8 cellular contexts compared by ENCODE assay signal in genomic region chr9:91948423-91949292, GRCh38. TPM values are rescaled to one million over a fixed set of nuclear protein-coding genes. Genes with fewer than 3 reads are reported as not detected.
DNase-seq lines count a peak whose midpoint lies in the region; ATAC-seq and TF ChIP-seq lines count a peak whose summit lies in the region.

No MANE protein-coding gene starts in this region.

- TF ChIP-seq CTCF in HFF-Myc (IDR thresholded peaks at IDR 0.05; ENCODE audit: low read depth, low read length, missing control alignments) (peak; percentile 11), fibroblast of the aortic adventitia (IDR thresholded peaks at IDR 0.05; ENCODE audit: insufficient read depth, low read length) (peak; percentile 43), omental fat pad (IDR thresholded peaks at IDR 0.05) (peak in 1 of 3 donors; percentile 11)

- ATAC-seq in omental fat pad (ENCODE audit: low FRiP score) (peak; percentile 79), HG02852 (IDR thresholded peaks at IDR 0.05; ENCODE audit: unreplicated experiment) (no peak), HG02885 (IDR thresholded peaks at IDR 0.05; ENCODE audit: poor library complexity, unreplicated experiment) (no peak)

- H3K4me3 ChIP-seq in HFF-Myc (replicated peaks; ENCODE audit: low read depth, low read length), result peak overlapping the region; percentile 60
- H3K4me3 ChIP-seq in fibroblast of the aortic adventitia (ENCODE audit: low read depth, low read length), result peak overlapping the region; percentile 78

- DNase-seq in AG08396 (ENCODE audit: low spot score) (peak; percentile 52), HFF-Myc (ENCODE audit: extremely low read depth, low read depth) (no peak), fibroblast of the aortic adventitia (ENCODE audit: low read depth) (peak; percentile 45), omental fat pad (ENCODE audit: low spot score) (no peak), NCI-H1048 (lab: John Stamatoyannopoulos, UW) (no peak)
- DNase-seq in activated CD4-positive, alpha-beta T cell treated with anti-CD3 and anti-CD28 coated beads, Interleukin-2, amount 50 U/mL, for 48 hours, result peak; percentile 31 to 45

RNA-seq across cellular contexts. Expression of gene ROR2, which starts 1.4 kb away (rescaled TPM):
- total RNA-seq in fibroblast of the aortic adventitia (ENCODE audit: low replicate concordance) (13.0 and 26.5 TPM in 2 replicates), omental fat pad (10 to 100 TPM in 2 of 4 donors, 1 to 10 TPM in 2; 6.3 to 32.2 (median 15.1) TPM)

Comparison
In these comparisons a context has a peak if more than half of its experiments do, and no peak if none do; other contexts are left out.
1. DNase-seq: peak in AG08396 (single experiment), activated CD4-positive, alpha-beta T cell treated with anti-CD3 and anti-CD28 coated beads, Interleukin-2, amount 50 U/mL, for 48 hours (2 of 2) and fibroblast of the aortic adventitia (single experiment); none in HFF-Myc (single experiment), omental fat pad (single experiment) and NCI-H1048 (single experiment).